23 cellular contexts compared by ENCODE assay signal in the genomic region with DNA sequence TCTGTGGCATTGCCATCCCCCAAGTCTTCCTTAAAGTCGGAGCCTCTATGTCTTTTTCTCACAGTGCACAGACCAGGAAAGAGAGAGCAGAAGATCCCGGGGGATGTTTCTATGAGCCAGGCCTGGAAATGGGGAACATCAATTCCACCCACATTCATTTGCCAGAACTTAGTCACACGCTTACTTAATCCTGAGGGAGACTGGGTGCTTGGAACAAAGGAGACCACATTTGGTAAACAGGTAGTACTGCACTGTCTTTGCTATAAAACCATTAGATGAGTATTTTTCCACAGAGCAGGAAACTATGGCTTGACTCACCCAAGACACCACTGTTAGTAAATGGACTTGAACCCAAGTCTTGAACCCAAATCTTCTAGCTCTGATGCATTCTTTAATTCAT.
DNase-seq lines count a peak whose midpoint lies in the region; ATAC-seq, FAIRE-seq and TF ChIP-seq lines count a peak whose summit lies in the region.
"Had no signal": no experiment of that assay in that cellular context is flagged by ENCODE, and none has a peak within 500 bp of the region (broad histone marks: within the 10 kb centered on the region; RNA-seq: fewer than 3 reads in every experiment).

No MANE protein-coding gene starts in this region.

- peaks cover 4% of the 10 kb centered on the region; the same call in 1 of the 2 replicates for H3K27me3 ChIP-seq in GM23248 (replicated peaks; ENCODE audit: insufficient read depth)
- H3K27me3 ChIP-seq in RWPE2 (ENCODE audit: insufficient read depth, poor library complexity, severe bottlenecking), result no peaks in the 10 kb centered on the region
- H3K27me3 ChIP-seq in osteoblast (ENCODE audit: insufficient read depth, low read length), result peaks cover 25% of the 10 kb centered on the region
- no peaks in the 10 kb centered on the region for H3K27me3 ChIP-seq in pancreas

- no peaks in the 10 kb centered on the region for H3K36me3 ChIP-seq in GM23248 (ENCODE audit: low read depth)
- H3K36me3 ChIP-seq in RWPE2 (ENCODE audit: low read depth), result no peaks in the 10 kb centered on the region
- no peaks in the 10 kb centered on the region for H3K36me3 ChIP-seq in osteoblast (ENCODE audit: insufficient read depth, low read length)
- H3K36me3 ChIP-seq in pancreas, result no peaks in the 10 kb centered on the region
- H3K36me3 ChIP-seq: BE2C, MG63 had no signal

- 0 out of 2 replicates have a peak, but pooled peaks cover 3% of the 10 kb centered on the region for H3F3A ChIP-seq in GM23248 (ENCODE audit: insufficient read depth)

- in situ Hi-C loops in GM23248 (cut with MboI), result no loop called here

- intact Hi-C loops in pancreas (cut with DNase I), result no loop called here

- no peaks in the 10 kb centered on the region for H4K20me1 ChIP-seq in GM23248 (ENCODE audit: insufficient read depth)
- no peaks in the 10 kb centered on the region for H4K20me1 ChIP-seq in osteoblast (ENCODE audit: insufficient read depth, low read length)

- H3K27ac ChIP-seq in GM23248 (no peak overlapping the region), RWPE2 (ENCODE audit: poor library complexity, severe bottlenecking) (no peak overlapping the region), osteoblast (ENCODE audit: low read depth, low read length) (no peak overlapping the region), pancreas (no peak overlapping the region)
- H3K27ac ChIP-seq: A549 had no signal

- H3K9me2 ChIP-seq in GM23248 (ENCODE audit: insufficient read depth), result no peaks in the 10 kb centered on the region

- H3K4me1 ChIP-seq in GM23248 (ENCODE audit: insufficient read depth), result 0 out of 2 replicates have a peak, but pooled peaks cover 9% of the 10 kb centered on the region
- peaks cover 10% of the 10 kb centered on the region for H3K4me1 ChIP-seq in RWPE2 (ENCODE audit: insufficient read depth, poor library complexity, severe bottlenecking)
- peaks cover 7% of the 10 kb centered on the region for H3K4me1 ChIP-seq in osteoblast (ENCODE audit: insufficient read depth, low read length)
- H3K4me1 ChIP-seq in pancreas, result no peaks in the 10 kb centered on the region
- H3K4me1 ChIP-seq: A549, BE2C had no signal

- no peaks in the 10 kb centered on the region for H3K79me2 ChIP-seq in GM23248 (ENCODE audit: insufficient read depth)
- no peaks in the 10 kb centered on the region for H3K79me2 ChIP-seq in osteoblast (ENCODE audit: insufficient read depth, low read length)

- no peak overlapping the region for H3K9ac ChIP-seq in GM23248

- H3K4me3 ChIP-seq in GM23248, result no peak overlapping the region
- H3K4me3 ChIP-seq in RWPE2 (ENCODE audit: severe bottlenecking), result no peak overlapping the region
- no peak overlapping the region for H3K4me3 ChIP-seq in epithelial cell of esophagus (ENCODE audit: low read length)
- H3K4me3 ChIP-seq in osteoblast (ENCODE audit: insufficient read depth, low read length), result no peak overlapping the region
- H3K4me3 ChIP-seq in pancreas, result no peak overlapping the region
- H3K4me3 ChIP-seq: A549, MG63 had no signal

- no peak overlapping the region for H3K4me2 ChIP-seq in GM23248 (ENCODE audit: unreplicated experiment)
- peak overlapping the region; percentile 23 for H3K4me2 ChIP-seq in osteoblast (ENCODE audit: insufficient read depth, low read length)
- H3K4me2 ChIP-seq: A549 had no signal

- TF ChIP-seq CTCF in RWPE2 (IDR thresholded peaks at IDR 0.05; ENCODE audit: poor library complexity, severe bottlenecking), result no peak
- TF ChIP-seq CTCF in epithelial cell of esophagus (IDR thresholded peaks at IDR 0.05; ENCODE audit: insufficient read depth, low read depth, low read length, missing control alignments), result peak; percentile 9
- TF ChIP-seq CTCF in osteoblast (IDR thresholded peaks at IDR 0.05; ENCODE audit: extremely low read depth, low read depth, low read length), result no peak
- no peak for TF ChIP-seq CTCF in pancreas (IDR thresholded peaks at IDR 0.05)

- ATAC-seq in RWPE2 (ENCODE audit: low read depth) (peak; percentile 50; the same call in 1 of the 3 replicates), pancreas (no peak), HG02884 (IDR thresholded peaks at IDR 0.05; ENCODE audit: unreplicated experiment) (no peak)
- ATAC-seq: A549 had no signal

- no peak overlapping the region for H2AFZ ChIP-seq in GM23248
- H2AFZ ChIP-seq in osteoblast (ENCODE audit: low read length), result no peak overlapping the region

- DNase-seq in GM23248 (peak; percentile 60), RWPE2 (ENCODE audit: low spot score) (no peak), epithelial cell of esophagus (ENCODE audit: low read depth) (peak; percentile 82), osteoblast (ENCODE audit: insufficient read length, low spot score, missing footprints) (peak; percentile 67), pancreas (no peak), frontal cortex (ENCODE audit: low spot score in 2 of 2) (no peak), GM19239 (ENCODE audit: insufficient read length, low spot score) (no peak)
- DNase-seq: BE2C, DMS79, Karpas-422, MG63, NCI-H1417, NCI-H1694 treated with DMSO at 0.1 percent for 48 hours, NCI-H2081 treated with DMSO at 0.1 percent for 48 hours, NCI-H2171 treated with DMSO at 0.1 percent for 48 hours, NCI-H524 treated with DMSO at 0.1 percent for 48 hours, OCI-M1, SHP77 had no signal

- H3K9me3 ChIP-seq in GM23248 (ENCODE audit: low read depth) (no peaks in the 10 kb centered on the region), RWPE2 (ENCODE audit: severe bottlenecking) (no peaks in the 10 kb centered on the region), osteoblast (ENCODE audit: low read depth, low read length) (no peaks in the 10 kb centered on the region), pancreas (no peaks in the 10 kb centered on the region)
- H3K9me3 ChIP-seq: A549, BE2C, MG63 had no signal

- 28 to 34% methylated on average over 3 of the region's 3 CpGs for WGBS in GM23248 (ENCODE audit: low coverage in 1 of 2, low lambda C conversion rate in 2 of 2, missing lambda C conversion rate in 2 of 2), 2 experiments
- WGBS in pancreas, 2 donors, result 79 to 87% methylated on average over 3 of the region's 3 CpGs

- FAIRE-seq in pancreas (lab: Jason Lieb, UNC) (no peak), frontal cortex (lab: Jason Lieb, UNC) (no peak), GM19239 (lab: Jason Lieb, UNC) (no peak)
- FAIRE-seq: A549, GM12891, H1, RCC 7860 had no signal

Comparison
In these comparisons a context has a peak if more than half of its experiments do, and no peak if none do; other contexts are left out.
1. DNase-seq: peak in GM23248 (single experiment), epithelial cell of esophagus (single experiment) and osteoblast (single experiment); none in RWPE2 (single experiment), pancreas (0 of 6), frontal cortex (0 of 2) and GM19239 (single experiment).